Comparison of ENCODE assay signal across 8 cellular contexts in genomic region chr19:58562126-58563033, GRCh38. TPM values are rescaled to one million over a fixed set of nuclear protein-coding genes. Genes with fewer than 3 reads are reported as not detected.
DNase-seq lines count a peak whose midpoint lies in the region; ATAC-seq and TF ChIP-seq lines count a peak whose summit lies in the region.

No MANE protein-coding gene starts in this region.

- no peaks in the 10 kb centered on the region for H3K27me3 ChIP-seq in right atrium auricular region
- H3K27me3 ChIP-seq in smooth muscle cell (ENCODE audit: low read depth) = no peaks in the 10 kb centered on the region

- no peak overlapping the region for H2AFZ ChIP-seq in smooth muscle cell (ENCODE audit: low read depth)

- H3K9me3 Mint-ChIP-seq in activated T-helper 2 cell treated with anti-CD3 and anti-CD28 coated beads, Interferon-gamma antibody, Interleukin-2, Interleukin-4, amounts not matched to agents 10 μg/mL and 5 μg/mL and 100 μg/mL, durations not matched to agents 14 hours and 24 hours and 36 hours = no peaks in the 10 kb centered on the region

- TF ChIP-seq POLR2A in GM18505 (IDR thresholded peaks at IDR 0.05; ENCODE audit: borderline replicate concordance, extremely low read depth, insufficient read depth, insufficient read length) = peak; percentile 13

- WGBS in smooth muscle cell (ENCODE audit: low lambda C conversion rate) = 64% methylated on average over 83 of the region's 107 CpGs

- peaks cover 7% of the 10 kb centered on the region for H3K79me2 ChIP-seq in smooth muscle cell (ENCODE audit: low read depth)

- H3K36me3 ChIP-seq in right atrium auricular region (no peaks in the 10 kb centered on the region), smooth muscle cell (ENCODE audit: low read depth) (no peaks in the 10 kb centered on the region)

- TF ChIP-seq CTCF in right atrium auricular region (IDR thresholded peaks at IDR 0.05) (no peak), smooth muscle cell (IDR thresholded peaks at IDR 0.05; ENCODE audit: borderline replicate concordance, insufficient read depth, poor library complexity, severe bottlenecking) (no peak)

- no peak for ATAC-seq in GM18505 (IDR thresholded peaks at IDR 0.05; ENCODE audit: unreplicated experiment)

- peak overlapping the region; percentile 72 for H3K27ac Mint-ChIP-seq in activated T-helper 2 cell treated with anti-CD3 and anti-CD28 coated beads, Interferon-gamma antibody, Interleukin-2, Interleukin-4, amounts not matched to agents 10 μg/mL and 5 μg/mL and 100 μg/mL, durations not matched to agents 14 hours and 24 hours and 36 hours

- H3K27ac ChIP-seq in right atrium auricular region (peak overlapping the region in 1 of 2 donors; percentile 33), smooth muscle cell (ENCODE audit: low read depth) (no peak overlapping the region)

- intact Hi-C loops in activated T-helper 2 cell treated with anti-CD3 and anti-CD28 coated beads, Interferon-gamma antibody, Interleukin-2, Interleukin-4, amounts not matched to agents 10 μg/mL and 5 μg/mL and 100 μg/mL, durations not matched to agents 14 hours and 24 hours and 36 hours (cut with micrococcal nuclease) = no loop called here

- peaks cover 2 to 44% of the 10 kb centered on the region in 2 donors for H3K4me1 ChIP-seq in right atrium auricular region
- peaks cover 9% of the 10 kb centered on the region for H3K4me1 ChIP-seq in smooth muscle cell (ENCODE audit: low read depth)

- H3K36me3 Mint-ChIP-seq in activated T-helper 2 cell treated with anti-CD3 and anti-CD28 coated beads, Interferon-gamma antibody, Interleukin-2, Interleukin-4, amounts not matched to agents 10 μg/mL and 5 μg/mL and 100 μg/mL, durations not matched to agents 14 hours and 24 hours and 36 hours (ENCODE audit: low read depth) = peaks cover 21% of the 10 kb centered on the region

- peaks cover 13% of the 10 kb centered on the region for H4K20me1 ChIP-seq in smooth muscle cell (ENCODE audit: low read depth)

- H3K4me2 ChIP-seq in smooth muscle cell = peak overlapping the region; percentile 77

- H3K4me1 Mint-ChIP-seq in activated T-helper 2 cell treated with anti-CD3 and anti-CD28 coated beads, Interferon-gamma antibody, Interleukin-2, Interleukin-4, amounts not matched to agents 10 μg/mL and 5 μg/mL and 100 μg/mL, durations not matched to agents 14 hours and 24 hours and 36 hours (ENCODE audit: low read depth) = peaks cover 29% of the 10 kb centered on the region

- H3K9ac ChIP-seq in smooth muscle cell (ENCODE audit: low read depth) = no peak overlapping the region

- peaks cover 10% of the 10 kb centered on the region for H3F3A ChIP-seq in smooth muscle cell (ENCODE audit: low read depth)

- H3K27me3 Mint-ChIP-seq in activated T-helper 2 cell treated with anti-CD3 and anti-CD28 coated beads, Interferon-gamma antibody, Interleukin-2, Interleukin-4, amounts not matched to agents 10 μg/mL and 5 μg/mL and 100 μg/mL, durations not matched to agents 14 hours and 24 hours and 36 hours (ENCODE audit: low read depth) = no peaks in the 10 kb centered on the region

- peak overlapping the region; percentile 79 for H3K4me3 Mint-ChIP-seq in activated T-helper 2 cell treated with anti-CD3 and anti-CD28 coated beads, Interferon-gamma antibody, Interleukin-2, Interleukin-4, amounts not matched to agents 10 μg/mL and 5 μg/mL and 100 μg/mL, durations not matched to agents 14 hours and 24 hours and 36 hours (ENCODE audit: low read depth)

- peak; percentile 46 for DNase-seq in activated T-helper 2 cell treated with anti-CD3 and anti-CD28 coated beads, Interferon-gamma antibody, Interleukin-2, Interleukin-4, amounts not matched to agents 10 μg/mL and 5 μg/mL and 100 μg/mL, durations not matched to agents 14 hours and 24 hours and 36 hours (ENCODE audit: low spot score)
- DNase-seq in right atrium auricular region (ENCODE audit: low spot score) (no peak), smooth muscle cell (lab: John Stamatoyannopoulos, UW; ENCODE audit: unreplicated experiment) (no peak), medulla oblongata (ENCODE audit: extremely low spot score) (no peak), HCEC 1CT (no peak), NCI-H748 treated with DMSO at 0.1 percent for 48 hours (lab: John Stamatoyannopoulos, UW) (no peak), occipital lobe (lab: John Stamatoyannopoulos, UW) (no peak)

- H3K9me3 ChIP-seq in right atrium auricular region (no peaks in the 10 kb centered on the region), smooth muscle cell (replicated peaks; ENCODE audit: low read depth) (no peaks in the 10 kb centered on the region)

- H3K4me3 ChIP-seq in right atrium auricular region = peak overlapping the region; percentile 16 to 43
- peak overlapping the region; percentile 21 for H3K4me3 ChIP-seq in smooth muscle cell

RNA-seq across cellular contexts. Expression of gene UBE2M, which starts 4.0 kb away (rescaled TPM):
- 133 and 142 TPM in 2 replicates for total RNA-seq in activated T-helper 2 cell treated with anti-CD3 and anti-CD28 coated beads, Interferon-gamma antibody, Interleukin-2, Interleukin-4, amounts not matched to agents 10 μg/mL and 5 μg/mL and 100 μg/mL, durations not matched to agents 14 hours and 24 hours and 36 hours
- 10 to 100 TPM; 30.9 to 38.8 TPM for total RNA-seq in right atrium auricular region
- 30.7 and 45.9 TPM in 2 replicates for total RNA-seq in smooth muscle cell
- polyA plus RNA-seq in smooth muscle cell = 118 and 126 TPM in 2 replicates
- 45.5 TPM for total RNA-seq in occipital lobe

RNA-seq across cellular contexts. Expression of gene CHMP2A, which starts 7.5 kb away (rescaled TPM):
- total RNA-seq in activated T-helper 2 cell treated with anti-CD3 and anti-CD28 coated beads, Interferon-gamma antibody, Interleukin-2, Interleukin-4, amounts not matched to agents 10 μg/mL and 5 μg/mL and 100 μg/mL, durations not matched to agents 14 hours and 24 hours and 36 hours = 102 and 105 TPM in 2 replicates
- total RNA-seq in right atrium auricular region = 100 to 1,000 TPM; 109 to 121 TPM
- total RNA-seq in smooth muscle cell = 132 and 153 TPM in 2 replicates
- 213 and 228 TPM in 2 replicates for polyA plus RNA-seq in smooth muscle cell
- 47.7 TPM for total RNA-seq in occipital lobe

RNA-seq across cellular contexts. Expression of gene MZF1, which starts 10.8 kb away (rescaled TPM):
- 18.8 and 19.0 TPM in 2 replicates for total RNA-seq in activated T-helper 2 cell treated with anti-CD3 and anti-CD28 coated beads, Interferon-gamma antibody, Interleukin-2, Interleukin-4, amounts not matched to agents 10 μg/mL and 5 μg/mL and 100 μg/mL, durations not matched to agents 14 hours and 24 hours and 36 hours
- total RNA-seq in right atrium auricular region (10 to 100 TPM in 1 of 2 donors, 1 to 10 TPM in 1; 6.5 to 11.3 TPM), smooth muscle cell (12.2 and 18.7 TPM in 2 replicates), occipital lobe (13.1 TPM)
- 10.2 and 18.5 TPM in 2 replicates for polyA plus RNA-seq in smooth muscle cell

RNA-seq across cellular contexts. Expression of gene TRIM28, which starts 18.5 kb away (rescaled TPM):
- total RNA-seq in activated T-helper 2 cell treated with anti-CD3 and anti-CD28 coated beads, Interferon-gamma antibody, Interleukin-2, Interleukin-4, amounts not matched to agents 10 μg/mL and 5 μg/mL and 100 μg/mL, durations not matched to agents 14 hours and 24 hours and 36 hours = 658 and 662 TPM in 2 replicates
- 100 to 1,000 TPM in 1 of 2 donors, 10 to 100 TPM in 1; 99.6 to 207 TPM for total RNA-seq in right atrium auricular region
- total RNA-seq in smooth muscle cell = 144 and 148 TPM in 2 replicates
- 178 and 193 TPM in 2 replicates for polyA plus RNA-seq in smooth muscle cell
- total RNA-seq in occipital lobe = 276 TPM

RNA-seq across cellular contexts. Expression of gene ZBTB45, which starts 42.8 kb away (rescaled TPM):
- 16.6 and 17.7 TPM in 2 replicates for total RNA-seq in activated T-helper 2 cell treated with anti-CD3 and anti-CD28 coated beads, Interferon-gamma antibody, Interleukin-2, Interleukin-4, amounts not matched to agents 10 μg/mL and 5 μg/mL and 100 μg/mL, durations not matched to agents 14 hours and 24 hours and 36 hours
- total RNA-seq in right atrium auricular region (10 to 100 TPM in 1 of 2 donors, 1 to 10 TPM in 1; 7.2 to 14.3 TPM), smooth muscle cell (5.1 and 8.7 TPM in 2 replicates), occipital lobe (5.0 TPM)
- polyA plus RNA-seq in smooth muscle cell = 23.7 and 25.1 TPM in 2 replicates
